In the genomic region with DNA sequence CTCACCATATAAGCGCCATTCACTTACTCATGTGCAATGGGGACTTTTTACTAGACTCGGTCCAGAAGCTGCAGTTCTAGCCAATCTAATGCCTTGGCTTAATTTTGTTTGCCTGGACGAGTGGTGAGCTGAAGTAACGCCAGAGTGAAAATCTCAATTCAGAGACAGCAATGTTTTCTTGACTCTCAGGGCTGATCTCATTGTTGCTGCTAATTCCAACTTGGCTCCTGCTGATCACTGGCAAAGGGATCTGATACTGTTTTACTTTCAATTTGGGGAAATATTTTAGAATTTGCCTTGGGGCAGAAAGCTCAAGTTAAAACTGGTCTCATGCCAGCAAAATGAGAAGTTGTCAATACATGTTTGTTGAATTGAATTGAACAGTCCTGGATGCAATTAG, we compare ENCODE assay signal across 1 cellular context.
TF ChIP-seq lines count a peak whose summit lies in the region.

No MANE protein-coding gene starts in this region.

TF ChIP-seq in IMR-90, 13 proteins besides CTCF, POLR2A, EP300 and RAD21 (continued from another document):
- TF ChIP-seq, protein P1, sequence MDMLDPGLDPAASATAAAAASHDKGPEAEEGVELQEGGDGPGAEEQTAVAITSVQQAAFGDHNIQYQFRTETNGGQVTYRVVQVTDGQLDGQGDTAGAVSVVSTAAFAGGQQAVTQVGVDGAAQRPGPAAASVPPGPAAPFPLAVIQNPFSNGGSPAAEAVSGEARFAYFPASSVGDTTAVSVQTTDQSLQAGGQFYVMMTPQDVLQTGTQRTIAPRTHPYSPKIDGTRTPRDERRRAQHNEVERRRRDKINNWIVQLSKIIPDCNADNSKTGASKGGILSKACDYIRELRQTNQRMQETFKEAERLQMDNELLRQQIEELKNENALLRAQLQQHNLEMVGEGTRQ (IDR thresholded peaks at IDR 0.05; ENCODE audit: low read depth, low read length), result no peak
- no peak for TF ChIP-seq MAFK (IDR thresholded peaks at IDR 0.05; ENCODE audit: low read depth, low read length)
- no peak for TF ChIP-seq SMC3 (IDR thresholded peaks at IDR 0.05; ENCODE audit: low read depth, low read length)
- TF ChIP-seq NFE2L2 (IDR thresholded peaks at IDR 0.05; ENCODE audit: low read depth, low read length), result no peak
- no peak for TF ChIP-seq BHLHE40 (IDR thresholded peaks at IDR 0.05; ENCODE audit: low read depth, low read length)
- TF ChIP-seq MAZ (IDR thresholded peaks at IDR 0.05; ENCODE audit: borderline replicate concordance, low read depth, low read length), result no peak
- TF ChIP-seq CHD1 (IDR thresholded peaks at IDR 0.05; ENCODE audit: low read depth, low read length), result no peak
- no peak for TF ChIP-seq CEBPB (IDR thresholded peaks at IDR 0.05; ENCODE audit: low read depth, low read length)
TF ChIP-seq in IMR-90: peak in this region for 0.
